ENCODE assay signal across 1 cellular context in genomic region chr19:44212250-44212864, GRCh38.
TF ChIP-seq lines count a peak whose summit lies in the region.

TSS of gene ZNF227 (plus strand) at chr19:44212532. CDS start at chr19:44217793, 5,261 bp downstream.

TF ChIP-seq in HepG2, 621 proteins besides CTCF, POLR2A, EP300 and RAD21 (continued from another document and continues in another):
- TF ChIP-seq XRCC5 (optimal IDR thresholded peaks at IDR 0.05; ENCODE audit: low read length) (peak; percentile 43), PITX1 (CRISPR knock-in tag; IDR thresholded peaks at IDR 0.05) (peak; percentile 5; the same call in 1 of the 2 replicates), RBFOX2 (IDR thresholded peaks at IDR 0.05; ENCODE audit: low read depth, low read length) (peak; percentile 68), MYC (CRISPR knock-in tag; IDR thresholded peaks at IDR 0.05; ENCODE audit: borderline replicate concordance) (peak; percentile 36; the same call in 1 of the 2 replicates), ZNF768 (CRISPR knock-in tag; IDR thresholded peaks at IDR 0.05) (peak; percentile 38; the same call in 1 of the 2 replicates), PHF8 (CRISPR knock-in tag; IDR thresholded peaks at IDR 0.05) (peak; percentile 92), KLF6 (CRISPR knock-in tag; IDR thresholded peaks at IDR 0.05) (0 out of 2 replicates have a peak, but pooled peaks have one; percentile 62), MYPOP (CRISPR knock-in tag; IDR thresholded peaks at IDR 0.05) (0 out of 2 replicates have a peak, but pooled peaks have one; percentile 20), ZNF775 (CRISPR knock-in tag; IDR thresholded peaks at IDR 0.05; ENCODE audit: borderline replicate concordance) (no peak), PRDM10 (CRISPR knock-in tag; IDR thresholded peaks at IDR 0.05; ENCODE audit: low read depth) (peak; percentile 68; the same call in 1 of the 2 replicates), HNRNPUL1 (IDR thresholded peaks at IDR 0.05; ENCODE audit: low read depth, low read length) (no peak), SMYD3 (CRISPR knock-in tag; IDR thresholded peaks at IDR 0.05) (peak; percentile 49; the same call in 1 of the 2 replicates), ZFY (CRISPR knock-in tag; IDR thresholded peaks at IDR 0.05) (peak; percentile 64), ZNF362 (CRISPR knock-in tag; IDR thresholded peaks at IDR 0.05; ENCODE audit: borderline replicate concordance) (peak; percentile 99), ZNF430 (CRISPR knock-in tag; IDR thresholded peaks at IDR 0.05) (no peak), ZMYM2 (CRISPR knock-in tag; IDR thresholded peaks at IDR 0.05) (0 out of 2 replicates have a peak, but pooled peaks have one; percentile 51), IRF2 (CRISPR knock-in tag; IDR thresholded peaks at IDR 0.05) (peak; percentile 97), TOPORS (CRISPR knock-in tag; IDR thresholded peaks at IDR 0.05) (no peak), ZFYVE20 (CRISPR knock-in tag; IDR thresholded peaks at IDR 0.05; ENCODE audit: borderline replicate concordance, low read depth) (no peak), HCFC1 (IDR thresholded peaks at IDR 0.05; ENCODE audit: low read depth, low read length) (peak; percentile 93), CAMTA2 (CRISPR knock-in tag; IDR thresholded peaks at IDR 0.05; ENCODE audit: borderline replicate concordance) (no peak), NRL (CRISPR knock-in tag; IDR thresholded peaks at IDR 0.05; ENCODE audit: borderline replicate concordance) (peak; percentile 68; the same call in 1 of the 2 replicates), ZNF788 (CRISPR knock-in tag; IDR thresholded peaks at IDR 0.05; ENCODE audit: borderline replicate concordance) (peak; percentile 75; the same call in 1 of the 2 replicates), MXI1 (IDR thresholded peaks at IDR 0.05; ENCODE audit: borderline replicate concordance, low read depth, low read length) (peak; percentile 36; the same call in 1 of the 3 replicates), AGO1 (IDR thresholded peaks at IDR 0.05; ENCODE audit: low read depth, low read length, poor library complexity, severe bottlenecking) (no peak), GABPB1 (CRISPR knock-in tag; IDR thresholded peaks at IDR 0.05) (peak; percentile 96)
- TF ChIP-seq, protein P1, sequence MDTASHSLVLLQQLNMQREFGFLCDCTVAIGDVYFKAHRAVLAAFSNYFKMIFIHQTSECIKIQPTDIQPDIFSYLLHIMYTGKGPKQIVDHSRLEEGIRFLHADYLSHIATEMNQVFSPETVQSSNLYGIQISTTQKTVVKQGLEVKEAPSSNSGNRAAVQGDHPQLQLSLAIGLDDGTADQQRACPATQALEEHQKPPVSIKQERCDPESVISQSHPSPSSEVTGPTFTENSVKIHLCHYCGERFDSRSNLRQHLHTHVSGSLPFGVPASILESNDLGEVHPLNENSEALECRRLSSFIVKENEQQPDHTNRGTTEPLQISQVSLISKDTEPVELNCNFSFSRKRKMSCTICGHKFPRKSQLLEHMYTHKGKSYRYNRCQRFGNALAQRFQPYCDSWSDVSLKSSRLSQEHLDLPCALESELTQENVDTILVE (CRISPR knock-in tag; IDR thresholded peaks at IDR 0.05): peak; percentile 64; the same call in 1 of the 2 replicates
- TF ChIP-seq, protein P2, sequence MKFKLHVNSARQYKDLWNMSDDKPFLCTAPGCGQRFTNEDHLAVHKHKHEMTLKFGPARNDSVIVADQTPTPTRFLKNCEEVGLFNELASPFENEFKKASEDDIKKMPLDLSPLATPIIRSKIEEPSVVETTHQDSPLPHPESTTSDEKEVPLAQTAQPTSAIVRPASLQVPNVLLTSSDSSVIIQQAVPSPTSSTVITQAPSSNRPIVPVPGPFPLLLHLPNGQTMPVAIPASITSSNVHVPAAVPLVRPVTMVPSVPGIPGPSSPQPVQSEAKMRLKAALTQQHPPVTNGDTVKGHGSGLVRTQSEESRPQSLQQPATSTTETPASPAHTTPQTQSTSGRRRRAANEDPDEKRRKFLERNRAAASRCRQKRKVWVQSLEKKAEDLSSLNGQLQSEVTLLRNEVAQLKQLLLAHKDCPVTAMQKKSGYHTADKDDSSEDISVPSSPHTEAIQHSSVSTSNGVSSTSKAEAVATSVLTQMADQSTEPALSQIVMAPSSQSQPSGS (CRISPR knock-in tag; IDR thresholded peaks at IDR 0.05): peak; percentile 61; the same call in 1 of the 2 replicates
- TF ChIP-seq, protein P3, sequence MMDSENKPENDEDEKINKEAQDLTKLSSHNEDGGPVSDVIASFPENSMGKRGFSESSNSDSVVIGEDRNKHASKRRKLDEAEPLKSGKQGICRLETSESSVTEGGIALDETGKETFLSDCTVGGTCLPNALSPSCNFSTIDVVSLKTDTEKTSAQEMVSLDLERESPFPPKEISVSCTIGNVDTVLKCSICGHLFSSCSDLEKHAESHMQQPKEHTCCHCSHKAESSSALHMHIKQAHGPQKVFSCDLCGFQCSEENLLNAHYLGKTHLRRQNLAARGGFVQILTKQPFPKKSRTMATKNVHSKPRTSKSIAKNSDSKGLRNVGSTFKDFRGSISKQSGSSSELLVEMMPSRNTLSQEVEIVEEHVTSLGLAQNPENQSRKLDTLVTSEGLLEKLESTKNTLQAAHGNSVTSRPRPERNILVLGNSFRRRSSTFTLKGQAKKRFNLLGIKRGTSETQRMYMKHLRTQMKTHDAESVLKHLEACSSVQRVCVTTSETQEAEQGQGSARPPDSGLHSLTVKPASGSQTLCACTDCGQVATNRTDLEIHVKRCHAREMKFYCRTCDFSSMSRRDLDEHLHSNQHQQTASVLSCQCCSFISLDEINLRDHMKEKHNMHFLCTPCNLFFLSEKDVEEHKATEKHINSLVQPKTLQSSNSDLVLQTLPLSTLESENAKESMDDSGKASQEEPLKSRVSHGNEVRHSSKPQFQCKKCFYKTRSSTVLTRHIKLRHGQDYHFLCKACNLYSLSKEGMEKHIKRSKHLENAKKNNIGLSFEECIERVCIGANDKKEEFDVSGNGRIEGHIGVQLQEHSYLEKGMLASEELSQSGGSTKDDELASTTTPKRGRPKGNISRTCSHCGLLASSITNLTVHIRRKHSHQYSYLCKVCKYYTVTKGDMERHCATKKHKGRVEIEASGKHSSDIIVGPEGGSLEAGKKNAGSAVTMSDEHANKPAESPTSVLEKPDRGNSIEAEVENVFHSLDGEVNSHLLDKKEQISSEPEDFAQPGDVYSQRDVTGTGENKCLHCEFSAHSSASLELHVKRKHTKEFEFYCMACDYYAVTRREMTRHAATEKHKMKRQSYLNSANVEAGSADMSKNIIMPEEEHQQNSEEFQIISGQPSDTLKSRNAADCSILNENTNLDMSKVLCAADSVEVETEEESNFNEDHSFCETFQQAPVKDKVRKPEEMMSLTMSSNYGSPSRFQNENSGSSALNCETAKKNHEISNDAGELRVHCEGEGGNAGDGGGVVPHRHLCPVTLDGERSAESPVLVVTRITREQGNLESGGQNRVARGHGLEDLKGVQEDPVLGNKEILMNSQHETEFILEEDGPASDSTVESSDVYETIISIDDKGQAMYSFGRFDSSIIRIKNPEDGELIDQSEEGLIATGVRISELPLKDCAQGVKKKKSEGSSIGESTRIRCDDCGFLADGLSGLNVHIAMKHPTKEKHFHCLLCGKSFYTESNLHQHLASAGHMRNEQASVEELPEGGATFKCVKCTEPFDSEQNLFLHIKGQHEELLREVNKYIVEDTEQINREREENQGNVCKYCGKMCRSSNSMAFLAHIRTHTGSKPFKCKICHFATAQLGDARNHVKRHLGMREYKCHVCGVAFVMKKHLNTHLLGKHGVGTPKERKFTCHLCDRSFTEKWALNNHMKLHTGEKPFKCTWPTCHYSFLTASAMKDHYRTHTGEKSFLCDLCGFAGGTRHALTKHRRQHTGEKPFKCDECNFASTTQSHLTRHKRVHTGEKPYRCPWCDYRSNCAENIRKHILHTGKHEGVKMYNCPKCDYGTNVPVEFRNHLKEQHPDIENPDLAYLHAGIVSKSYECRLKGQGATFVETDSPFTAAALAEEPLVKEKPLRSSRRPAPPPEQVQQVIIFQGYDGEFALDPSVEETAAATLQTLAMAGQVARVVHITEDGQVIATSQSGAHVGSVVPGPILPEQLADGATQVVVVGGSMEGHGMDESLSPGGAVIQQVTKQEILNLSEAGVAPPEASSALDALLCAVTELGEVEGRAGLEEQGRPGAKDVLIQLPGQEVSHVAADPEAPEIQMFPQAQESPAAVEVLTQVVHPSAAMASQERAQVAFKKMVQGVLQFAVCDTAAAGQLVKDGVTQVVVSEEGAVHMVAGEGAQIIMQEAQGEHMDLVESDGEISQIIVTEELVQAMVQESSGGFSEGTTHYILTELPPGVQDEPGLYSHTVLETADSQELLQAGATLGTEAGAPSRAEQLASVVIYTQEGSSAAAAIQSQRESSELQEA (CRISPR knock-in tag; IDR thresholded peaks at IDR 0.05; ENCODE audit: not compliant biosample characterization): peak; percentile 28
- TF ChIP-seq, protein P4, sequence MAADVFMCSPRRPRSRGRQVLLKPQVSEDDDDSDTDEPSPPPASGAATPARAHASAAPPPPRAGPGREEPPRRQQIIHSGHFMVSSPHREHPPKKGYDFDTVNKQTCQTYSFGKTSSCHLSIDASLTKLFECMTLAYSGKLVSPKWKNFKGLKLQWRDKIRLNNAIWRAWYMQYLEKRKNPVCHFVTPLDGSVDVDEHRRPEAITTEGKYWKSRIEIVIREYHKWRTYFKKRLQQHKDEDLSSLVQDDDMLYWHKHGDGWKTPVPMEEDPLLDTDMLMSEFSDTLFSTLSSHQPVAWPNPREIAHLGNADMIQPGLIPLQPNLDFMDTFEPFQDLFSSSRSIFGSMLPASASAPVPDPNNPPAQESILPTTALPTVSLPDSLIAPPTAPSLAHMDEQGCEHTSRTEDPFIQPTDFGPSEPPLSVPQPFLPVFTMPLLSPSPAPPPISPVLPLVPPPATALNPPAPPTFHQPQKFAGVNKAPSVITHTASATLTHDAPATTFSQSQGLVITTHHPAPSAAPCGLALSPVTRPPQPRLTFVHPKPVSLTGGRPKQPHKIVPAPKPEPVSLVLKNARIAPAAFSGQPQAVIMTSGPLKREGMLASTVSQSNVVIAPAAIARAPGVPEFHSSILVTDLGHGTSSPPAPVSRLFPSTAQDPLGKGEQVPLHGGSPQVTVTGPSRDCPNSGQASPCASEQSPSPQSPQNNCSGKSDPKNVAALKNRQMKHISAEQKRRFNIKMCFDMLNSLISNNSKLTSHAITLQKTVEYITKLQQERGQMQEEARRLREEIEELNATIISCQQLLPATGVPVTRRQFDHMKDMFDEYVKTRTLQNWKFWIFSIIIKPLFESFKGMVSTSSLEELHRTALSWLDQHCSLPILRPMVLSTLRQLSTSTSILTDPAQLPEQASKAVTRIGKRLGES (CRISPR knock-in tag; IDR thresholded peaks at IDR 0.05; ENCODE audit: borderline replicate concordance): no peak
- TF ChIP-seq, protein P5, sequence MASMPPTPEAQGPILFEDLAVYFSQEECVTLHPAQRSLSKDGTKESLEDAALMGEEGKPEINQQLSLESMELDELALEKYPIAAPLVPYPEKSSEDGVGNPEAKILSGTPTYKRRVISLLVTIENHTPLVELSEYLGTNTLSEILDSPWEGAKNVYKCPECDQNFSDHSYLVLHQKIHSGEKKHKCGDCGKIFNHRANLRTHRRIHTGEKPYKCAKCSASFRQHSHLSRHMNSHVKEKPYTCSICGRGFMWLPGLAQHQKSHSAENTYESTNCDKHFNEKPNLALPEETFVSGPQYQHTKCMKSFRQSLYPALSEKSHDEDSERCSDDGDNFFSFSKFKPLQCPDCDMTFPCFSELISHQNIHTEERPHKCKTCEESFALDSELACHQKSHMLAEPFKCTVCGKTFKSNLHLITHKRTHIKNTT (CRISPR knock-in tag; IDR thresholded peaks at IDR 0.05): no peak
- TF ChIP-seq, protein P6, sequence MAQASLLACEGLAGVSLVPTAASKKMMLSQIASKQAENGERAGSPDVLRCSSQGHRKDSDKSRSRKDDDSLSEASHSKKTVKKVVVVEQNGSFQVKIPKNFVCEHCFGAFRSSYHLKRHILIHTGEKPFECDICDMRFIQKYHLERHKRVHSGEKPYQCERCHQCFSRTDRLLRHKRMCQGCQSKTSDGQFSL (CRISPR knock-in tag; IDR thresholded peaks at IDR 0.05): peak; percentile 96
- TF ChIP-seq, protein P7, sequence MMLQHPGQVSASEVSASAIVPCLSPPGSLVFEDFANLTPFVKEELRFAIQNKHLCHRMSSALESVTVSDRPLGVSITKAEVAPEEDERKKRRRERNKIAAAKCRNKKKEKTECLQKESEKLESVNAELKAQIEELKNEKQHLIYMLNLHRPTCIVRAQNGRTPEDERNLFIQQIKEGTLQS (CRISPR knock-in tag; IDR thresholded peaks at IDR 0.05): peak; percentile 62; the same call in 1 of the 2 replicates
